25 cellular contexts compared by ENCODE assay signal in genomic region chr15:33384307-33384706, GRCh38.
"Had no signal": no experiment of that assay in that cellular context is flagged by ENCODE, and none has a peak within 500 bp of the region (broad histone marks: within the 10 kb centered on the region; RNA-seq: fewer than 3 reads in every experiment).

No MANE protein-coding gene starts in this region.

- H3K4me3 ChIP-seq: K562, SJCRH30 had no signal

- FAIRE-seq: HTR-8/SVneo, K562 had no signal

- H3K27ac ChIP-seq: HL-60, KMS-11, SJCRH30 had no signal

- H3K4me2 ChIP-seq: KMS-11 had no signal

- H3K27me3 ChIP-seq: SJCRH30 had no signal

- H3K4me1 ChIP-seq: SJCRH30 had no signal

- DNase-seq: Kasumi-1, MV-4-11, NCI-H1048, NCI-H1105 treated with DMSO at 0.1 percent for 48 hours, NCI-H1417 treated with DMSO at 0.1 percent for 48 hours, NCI-H146, NCI-H1694 treated with DMSO at 0.1 percent for 48 hours, NCI-H2029, NCI-H2081 treated with DMSO at 0.1 percent for 48 hours, NCI-H2171, NCI-H226, NCI-H446, NCI-H510A, NCI-H524 treated with DMSO at 0.1 percent for 48 hours, NCI-H69, NCI-H774, SHP77 treated with DMSO at 0.1 percent for 48 hours, SJCRH30 had no signal

- ATAC-seq: K562, Panc1, Right ventricle myocardium inferior, SK-N-SH treated with all-trans-retinoic acid at 6 μM for 48 hours had no signal

- H3K9ac ChIP-seq: KMS-11 had no signal

- H3K36me3 ChIP-seq: SJCRH30 had no signal

- H3K9me3 ChIP-seq: SJCRH30 had no signal
